In the genomic region with DNA sequence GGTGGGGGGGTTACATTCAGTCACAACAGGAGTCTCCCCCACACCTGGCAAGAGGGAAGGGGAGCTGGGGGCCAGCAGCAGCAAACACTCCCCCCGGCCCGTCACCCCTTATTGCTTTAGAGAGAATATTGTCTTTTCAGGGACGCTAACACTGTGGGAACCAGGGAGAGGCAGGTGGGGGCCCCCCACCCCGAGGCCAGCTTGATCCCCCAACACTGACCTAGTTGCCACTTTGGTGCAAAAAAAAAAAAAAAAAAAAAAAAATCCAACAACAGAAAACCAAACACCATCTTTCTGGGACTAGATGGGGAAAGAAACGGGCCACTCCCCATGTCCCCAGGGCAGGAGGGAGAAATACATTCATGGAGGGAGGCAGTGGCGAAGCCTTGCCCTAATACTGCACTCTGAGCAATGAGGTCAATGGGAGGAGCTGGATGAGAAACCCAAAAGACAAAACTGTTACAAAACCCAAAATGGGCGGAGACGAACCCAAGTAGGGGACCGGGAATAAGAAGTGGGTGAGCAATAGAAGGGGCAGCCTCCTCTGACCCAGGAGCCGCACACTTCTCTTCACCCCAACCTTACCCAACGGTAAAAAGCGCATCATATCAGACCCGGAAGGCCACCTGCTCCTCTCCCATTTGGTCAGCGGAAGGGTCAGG, we compare ENCODE assay signal across 9 cellular contexts. TPM values are rescaled to one million over a fixed set of nuclear protein-coding genes. Genes with fewer than 3 reads are reported as not detected.
DNase-seq lines count a peak whose midpoint lies in the region; ATAC-seq and TF ChIP-seq lines count a peak whose summit lies in the region.
"Had no signal": no experiment of that assay in that cellular context is flagged by ENCODE, and none has a peak within 500 bp of the region (broad histone marks: within the 10 kb centered on the region; RNA-seq: fewer than 3 reads in every experiment).

No MANE protein-coding gene starts in this region.

- H3K27ac Mint-ChIP-seq in CD14-positive monocyte = peak overlapping the region; percentile 41 to 92 (median 83)
- peak overlapping the region; percentile 9 for H3K27ac Mint-ChIP-seq in dendritic cell treated with granulocyte-macrophage colony-stimulating factor and Interleukin-4, amounts not matched to agents 40 ng/mL and 50 ng/mL, for 4 days
- H3K27ac Mint-ChIP-seq in natural killer cell treated with Interleukin-12 subunit alpha and Interleukin-12 subunit beta and Interleukin-15 and Interleukin-18, amount 100 ng/mL, for 72 hours = peak overlapping the region; percentile 21 to 39

- no peak for DNase-seq in CD14-positive monocyte (ENCODE audit: low spot score)
- DNase-seq in LHCN-M2 (ENCODE audit: low read depth) = peak; percentile 50
- no peak for DNase-seq in natural killer cell treated with Interleukin-12 subunit alpha and Interleukin-12 subunit beta and Interleukin-15 and Interleukin-18, amount 100 ng/mL, for 72 hours (ENCODE audit: low spot score)
- no peak for DNase-seq in NCI-H2171 (lab: John Stamatoyannopoulos, UW)
- no peak for DNase-seq in NCI-H1105 (lab: John Stamatoyannopoulos, UW)
- DNase-seq in activated gamma-delta T cell (lab: John Stamatoyannopoulos, UW) = no peak
- DNase-seq: NCI-H526 had no signal

- peaks cover 37 to 75% of the 10 kb centered on the region in 2 donors for H3K36me3 Mint-ChIP-seq in CD14-positive monocyte
- H3K36me3 Mint-ChIP-seq in dendritic cell treated with granulocyte-macrophage colony-stimulating factor and Interleukin-4, amounts not matched to agents 40 ng/mL and 50 ng/mL, for 4 days (ENCODE audit: low read depth) = peaks cover 94% of the 10 kb centered on the region
- H3K36me3 Mint-ChIP-seq in natural killer cell treated with Interleukin-12 subunit alpha and Interleukin-12 subunit beta and Interleukin-15 and Interleukin-18, amount 100 ng/mL, for 72 hours = no peaks in the 10 kb centered on the region

- TF ChIP-seq CTCF in CD14-positive monocyte (IDR thresholded peaks at IDR 0.05) = no peak

- peaks cover 0 to 2% (median 0%) of the 10 kb centered on the region in 3 donors for H3K27me3 Mint-ChIP-seq in CD14-positive monocyte (ENCODE audit: low read depth in 3 of 3)
- H3K27me3 Mint-ChIP-seq in dendritic cell treated with granulocyte-macrophage colony-stimulating factor and Interleukin-4, amounts not matched to agents 40 ng/mL and 50 ng/mL, for 4 days = no peaks in the 10 kb centered on the region
- H3K27me3 Mint-ChIP-seq in natural killer cell treated with Interleukin-12 subunit alpha and Interleukin-12 subunit beta and Interleukin-15 and Interleukin-18, amount 100 ng/mL, for 72 hours = no peaks in the 10 kb centered on the region

- H3K4me3 Mint-ChIP-seq in CD14-positive monocyte = peak overlapping the region in 1 of 2 donors; percentile 50
- H3K4me3 Mint-ChIP-seq in dendritic cell treated with granulocyte-macrophage colony-stimulating factor and Interleukin-4, amounts not matched to agents 40 ng/mL and 50 ng/mL, for 4 days = no peak overlapping the region
- H3K4me3 Mint-ChIP-seq in natural killer cell treated with Interleukin-12 subunit alpha and Interleukin-12 subunit beta and Interleukin-15 and Interleukin-18, amount 100 ng/mL, for 72 hours = no peak overlapping the region

- H3K9me3 Mint-ChIP-seq in CD14-positive monocyte = peaks cover 0 to 1% (median 0%) of the 10 kb centered on the region in 7 donors
- no peaks in the 10 kb centered on the region for H3K9me3 Mint-ChIP-seq in dendritic cell treated with granulocyte-macrophage colony-stimulating factor and Interleukin-4, amounts not matched to agents 40 ng/mL and 50 ng/mL, for 4 days
- no peaks in the 10 kb centered on the region for H3K9me3 Mint-ChIP-seq in natural killer cell treated with Interleukin-12 subunit alpha and Interleukin-12 subunit beta and Interleukin-15 and Interleukin-18, amount 100 ng/mL, for 72 hours

- H3K4me1 Mint-ChIP-seq in CD14-positive monocyte = peaks cover 38% of the 10 kb centered on the region
- peaks cover 42% of the 10 kb centered on the region for H3K4me1 Mint-ChIP-seq in dendritic cell treated with granulocyte-macrophage colony-stimulating factor and Interleukin-4, amounts not matched to agents 40 ng/mL and 50 ng/mL, for 4 days (ENCODE audit: low read depth)
- H3K4me1 Mint-ChIP-seq in natural killer cell treated with Interleukin-12 subunit alpha and Interleukin-12 subunit beta and Interleukin-15 and Interleukin-18, amount 100 ng/mL, for 72 hours (ENCODE audit: low read depth in 2 of 2) = peaks cover 17 to 19% of the 10 kb centered on the region in 2 donors

- intact Hi-C loops in CD14-positive monocyte (cut with micrococcal nuclease) = loop anchor here in 1 of 2 donors (10.0 kb wide), 2 partner anchors 245 to 555 kb away; partner anchors contain the start of genes MBLAC1 and PPP1R35
- intact Hi-C loops in dendritic cell treated with granulocyte-macrophage colony-stimulating factor and Interleukin-4, amounts not matched to agents 40 ng/mL and 50 ng/mL, for 4 days (cut with micrococcal nuclease) = loop anchor here (10.0 kb wide), 1 partner anchor 95 kb away; the partner anchor contains the start of genes FBXO24 and LRCH4

- ATAC-seq in natural killer cell treated with Interleukin-12 subunit alpha and Interleukin-12 subunit beta and Interleukin-15 and Interleukin-18, amount 100 ng/mL, for 72 hours = no peak
- ATAC-seq in GM21737 (IDR thresholded peaks at IDR 0.05; ENCODE audit: unreplicated experiment) = no peak

RNA-seq across cellular contexts. Expression of gene GNB2, which starts 6.5 kb away (rescaled TPM):
- 10 to 100 TPM; 90.0 to 94.6 TPM for polyA plus RNA-seq in CD14-positive monocyte
- 176 and 205 TPM in 2 replicates for total RNA-seq in LHCN-M2 (2014; rRNA removed)
- polyA plus RNA-seq in LHCN-M2 (2012) = 549 TPM
- 100 to 1,000 TPM; 345 to 348 TPM for total RNA-seq in natural killer cell treated with Interleukin-12 subunit alpha and Interleukin-12 subunit beta and Interleukin-15 and Interleukin-18, amount 100 ng/mL, for 72 hours

RNA-seq across cellular contexts. Expression of gene GIGYF1, which starts 14.0 kb away (rescaled TPM):
- under 1 TPM; 0.30 to 0.34 TPM for polyA plus RNA-seq in CD14-positive monocyte
- 23.3 and 28.0 TPM in 2 replicates for total RNA-seq in LHCN-M2 (2014; rRNA removed)
- polyA plus RNA-seq in LHCN-M2 (2012) = 9.6 TPM
- 10 to 100 TPM; 28.5 to 72.1 TPM for total RNA-seq in natural killer cell treated with Interleukin-12 subunit alpha and Interleukin-12 subunit beta and Interleukin-15 and Interleukin-18, amount 100 ng/mL, for 72 hours

RNA-seq across cellular contexts. Expression of gene ACTL6B, which starts 23.8 kb away (rescaled TPM):
- polyA plus RNA-seq in CD14-positive monocyte = not detected
- total RNA-seq in LHCN-M2 (2014; rRNA removed) = not detected in 2 replicates
- not detected for polyA plus RNA-seq in LHCN-M2 (2012)
- total RNA-seq in natural killer cell treated with Interleukin-12 subunit alpha and Interleukin-12 subunit beta and Interleukin-15 and Interleukin-18, amount 100 ng/mL, for 72 hours = not detected

RNA-seq across cellular contexts. Expression of gene POP7, which starts 25.9 kb away (rescaled TPM):
- polyA plus RNA-seq in CD14-positive monocyte = 10 to 100 TPM; 41.6 to 48.5 TPM
- 66.3 and 68.8 TPM in 2 replicates for total RNA-seq in LHCN-M2 (2014; rRNA removed)
- 76.4 TPM for polyA plus RNA-seq in LHCN-M2 (2012)
- 10 to 100 TPM; 46.6 to 64.9 TPM for total RNA-seq in natural killer cell treated with Interleukin-12 subunit alpha and Interleukin-12 subunit beta and Interleukin-15 and Interleukin-18, amount 100 ng/mL, for 72 hours

RNA-seq across cellular contexts. Expression of gene TFR2, which starts 38.7 kb away (rescaled TPM):
- polyA plus RNA-seq in CD14-positive monocyte = under 1 TPM in 1 of 2 donors, not detected in 1; 0.79 TPM
- total RNA-seq in LHCN-M2 (2014; rRNA removed) = 1.3 TPM in 2 replicates
- 0.34 TPM for polyA plus RNA-seq in LHCN-M2 (2012)
- total RNA-seq in natural killer cell treated with Interleukin-12 subunit alpha and Interleukin-12 subunit beta and Interleukin-15 and Interleukin-18, amount 100 ng/mL, for 72 hours = 10 to 100 TPM; 10.1 to 34.1 TPM

Comparison
In these comparisons a context has a peak if more than half of its experiments do, and no peak if none do; other contexts are left out.
1. H3K27ac Mint-ChIP-seq: peak in every context shown above with its lines; median percentile 83 in CD14-positive monocyte; 30 in natural killer cell treated with Interleukin-12 subunit alpha and Interleukin-12 subunit beta and Interleukin-15 and Interleukin-18, amount 100 ng/mL, for 72 hours; 9 in dendritic cell treated with granulocyte-macrophage colony-stimulating factor and Interleukin-4, amounts not matched to agents 40 ng/mL and 50 ng/mL, for 4 days.